In the genomic region with DNA sequence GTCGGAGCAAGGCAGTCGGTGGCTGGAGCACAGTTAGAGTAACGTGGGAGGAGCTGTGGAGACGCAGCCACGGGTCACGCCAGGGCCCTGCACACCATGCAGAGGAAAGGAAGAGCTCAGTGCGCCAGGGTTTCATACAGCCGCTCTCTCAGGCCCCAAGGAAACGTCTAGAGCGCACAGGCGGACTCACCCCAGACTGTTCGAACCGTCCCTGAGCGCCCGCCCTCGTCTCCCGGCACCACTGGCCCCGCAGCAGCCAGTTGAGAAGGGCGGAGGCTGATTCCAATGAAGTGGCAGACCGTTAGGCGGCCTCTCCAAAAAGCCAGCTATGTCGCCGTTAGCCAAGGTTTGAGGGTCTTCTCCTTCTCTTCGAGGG, we compare ENCODE assay signal across 8 cellular contexts. TPM values are rescaled to one million over a fixed set of nuclear protein-coding genes. Genes with fewer than 3 reads are reported as not detected.
DNase-seq lines count a peak whose midpoint lies in the region; ATAC-seq and TF ChIP-seq lines count a peak whose summit lies in the region.

No MANE protein-coding gene starts in this region.

- H3K27me3 ChIP-seq in vagina, result no peaks in the 10 kb centered on the region

- ATAC-seq in GM21360 (IDR thresholded peaks at IDR 0.05; ENCODE audit: unreplicated experiment), result peak; percentile 37
- peak; percentile 8 to 15 for ATAC-seq in naive B cell (ENCODE audit: low read depth in 2 of 2)

- no peak for TF ChIP-seq POLR2A in vagina (IDR thresholded peaks at IDR 0.05)

- H3K27me3 Mint-ChIP-seq in naive B cell, result no peaks in the 10 kb centered on the region

- no peaks in the 10 kb centered on the region for H3K36me3 ChIP-seq in vagina

- peaks cover 25% of the 10 kb centered on the region for H3K4me1 ChIP-seq in vagina

- peak overlapping the region; percentile 92 to 97 (median 95) for H3K4me3 Mint-ChIP-seq in naive B cell

- H3K36me3 Mint-ChIP-seq in naive B cell, result no peaks in the 10 kb centered on the region

- peaks cover 6 to 33% (median 24%) of the 10 kb centered on the region in 3 donors for H3K4me1 Mint-ChIP-seq in naive B cell

- H3K27ac Mint-ChIP-seq in naive B cell, result peak overlapping the region; percentile 96 to 99 (median 99)

- intact Hi-C loops in vagina (cut with DNase I), result no loop called here

- TF ChIP-seq CTCF in VCaP (conservative IDR thresholded peaks at IDR 0.05) (no peak), epithelial cell of esophagus (IDR thresholded peaks at IDR 0.05; ENCODE audit: insufficient read depth, low read depth, low read length, missing control alignments) (no peak), vagina (IDR thresholded peaks at IDR 0.05) (no peak)

- peaks cover 0 to 4% (median 0%) of the 10 kb centered on the region in 7 donors for H3K9me3 Mint-ChIP-seq in naive B cell

- H3K4me3 ChIP-seq in epithelial cell of esophagus (ENCODE audit: low read length), result peak overlapping the region; percentile 75
- H3K4me3 ChIP-seq in vagina, result peak overlapping the region; percentile 86 to 90

- H3K27ac ChIP-seq in VCaP (peak overlapping the region; percentile 96), vagina (peak overlapping the region; percentile 89)

- H3K9me3 ChIP-seq in vagina, result no peaks in the 10 kb centered on the region

- DNase-seq in DMS53 treated with DMSO at 0.1 percent for 48 hours (lab: John Stamatoyannopoulos, UW; ENCODE audit: unreplicated experiment), result peak; percentile 71
- DNase-seq in HK-2 (ENCODE audit: unreplicated experiment), result peak; percentile 70
- peak; percentile 47 for DNase-seq in epithelial cell of esophagus (ENCODE audit: low read depth)
- DNase-seq in naive B cell, result no peak
- DNase-seq in vagina (ENCODE audit: extremely low spot score in 2 of 2), result peak in 1 of 2 donors; percentile 90
- DNase-seq in NCI-H446 (lab: John Stamatoyannopoulos, UW), result no peak

RNA-seq across cellular contexts. Expression of gene HYLS1, which starts 0.5 kb away (rescaled TPM):
- polyA plus RNA-seq in naive B cell (ENCODE audit: low read depth in 6 of 6), result 10 to 100 TPM; 13.4 to 22.7 (median 16.4) TPM
- total RNA-seq in vagina, result 3.7 TPM

RNA-seq across cellular contexts. Expression of gene PUS3, which starts 16.0 kb away (rescaled TPM):
- polyA plus RNA-seq in naive B cell (ENCODE audit: low read depth in 6 of 6), result 10 to 100 TPM in 2 of 6 donors, 1 to 10 TPM in 4; 6.2 to 12.1 (median 7.9) TPM
- 8.1 TPM for total RNA-seq in vagina

RNA-seq across cellular contexts. Expression of gene DDX25, which starts 17.3 kb away (rescaled TPM):
- polyA plus RNA-seq in naive B cell (ENCODE audit: low read depth in 6 of 6), result under 1 TPM in 1 of 6 donors, not detected in 5; 0.34 TPM
- not detected for total RNA-seq in vagina

RNA-seq across cellular contexts. Expression of gene PATE4, which starts 53.9 kb away (rescaled TPM):
- not detected for polyA plus RNA-seq in naive B cell (ENCODE audit: low read depth in 6 of 6)
- not detected for total RNA-seq in vagina

RNA-seq across cellular contexts. Expression of gene VSIG10L2, which starts 58.9 kb away (rescaled TPM):
- not detected for polyA plus RNA-seq in naive B cell (ENCODE audit: low read depth in 6 of 6)
- 28.2 TPM for total RNA-seq in vagina

Comparison
In these comparisons a context has a peak if more than half of its experiments do, and no peak if none do; other contexts are left out.
1. DNase-seq: peak in DMS53 treated with DMSO at 0.1 percent for 48 hours (single experiment), HK-2 (single experiment) and epithelial cell of esophagus (single experiment); none in naive B cell (single experiment) and NCI-H446 (0 of 2).